8 cellular contexts compared by ENCODE assay signal in genomic region chr16:88505405-88506082, GRCh38.
DNase-seq lines count a peak whose midpoint lies in the region; ATAC-seq and TF ChIP-seq lines count a peak whose summit lies in the region.

No MANE protein-coding gene starts in this region.

- peak overlapping the region; percentile 18; the same call in 1 of the 2 replicates for H3K27ac ChIP-seq in RWPE1

- H3K36me3 Mint-ChIP-seq in activated naive CD4-positive, alpha-beta T cell treated with anti-CD3 and anti-CD28 coated beads, Interleukin-2, amount 10 ng/mL, durations not matched to agents 7 days and 5 days: no peaks in the 10 kb centered on the region

- H3K27ac Mint-ChIP-seq in activated naive CD4-positive, alpha-beta T cell treated with anti-CD3 and anti-CD28 coated beads, Interleukin-2, amount 10 ng/mL, durations not matched to agents 7 days and 5 days: no peak overlapping the region

- CTCF ChIA-PET in HEK293T (lab: Yijun Ruan, JAX) (interaction anchor here (1.0 to 1.6 kb wide), 2 partner anchors 12 to 40 kb away, joined by 3 to 4 read pairs; no protein-coding TSS in a partner anchor), RWPE1 (lab: Yijun Ruan, JAX) (interaction anchor here (0.7 to 1.3 kb wide), 2 partner anchors 12 to 17 kb away, joined by 3 read pairs; no protein-coding TSS in a partner anchor)
- CTCF ChIA-PET in activated naive CD4-positive, alpha-beta T cell treated with anti-CD3 and anti-CD28 coated beads, Interleukin-2, amount 10 ng/mL, durations not matched to agents 7 days and 5 days (lab: Charles Lee): no interaction called here

- H3K4me1 Mint-ChIP-seq in activated naive CD4-positive, alpha-beta T cell treated with anti-CD3 and anti-CD28 coated beads, Interleukin-2, amount 10 ng/mL, durations not matched to agents 7 days and 5 days: no peaks in the 10 kb centered on the region

- no peaks in the 10 kb centered on the region for H3K9me3 Mint-ChIP-seq in activated naive CD4-positive, alpha-beta T cell treated with anti-CD3 and anti-CD28 coated beads, Interleukin-2, amount 10 ng/mL, durations not matched to agents 7 days and 5 days

- no peaks in the 10 kb centered on the region for H3K27me3 Mint-ChIP-seq in activated naive CD4-positive, alpha-beta T cell treated with anti-CD3 and anti-CD28 coated beads, Interleukin-2, amount 10 ng/mL, durations not matched to agents 7 days and 5 days

- no peak for ATAC-seq in GM21576 (IDR thresholded peaks at IDR 0.05; ENCODE audit: unreplicated experiment)

- no peak overlapping the region for H3K4me3 Mint-ChIP-seq in activated naive CD4-positive, alpha-beta T cell treated with anti-CD3 and anti-CD28 coated beads, Interleukin-2, amount 10 ng/mL, durations not matched to agents 7 days and 5 days

- DNase-seq in 8988T (peak; percentile 100), HEK293T (ENCODE audit: extremely low spot score) (peak; percentile 71), RWPE1 (ENCODE audit: low spot score) (peak; percentile 36), kidney tubule cell (ENCODE audit: low spot score) (peak; percentile 76), midbrain (lab: John Stamatoyannopoulos, UW) (no peak)
- DNase-seq in activated naive CD4-positive, alpha-beta T cell treated with anti-CD3 and anti-CD28 coated beads, Interleukin-2, amount 10 ng/mL, durations not matched to agents 7 days and 5 days: peak; percentile 73
- peak; percentile 21 to 45 for DNase-seq in stimulated activated CD8-positive, alpha-beta memory T cell treated with anti-CD3 and anti-CD28 coated beads, Interleukin-15, amount 100 ng/mL, for 4 hours (ENCODE audit: low read depth in 2 of 2)

- TF ChIP-seq CTCF in RWPE1 (conservative IDR thresholded peaks at IDR 0.05; ENCODE audit: low read depth): 0 out of 2 replicates have a peak, but pooled peaks have one; percentile 12

- POLR2A ChIA-PET in HEK293T (lab: Yijun Ruan, JAX): interaction anchor here (1.3 kb wide), 1 partner anchor 65 kb away, joined by 4 read pairs; the partner anchor contains the start of gene ZC3H18
- POLR2A ChIA-PET in RWPE1 (lab: Yijun Ruan, JAX; ENCODE audit: low non-redundant PET): no interaction called here

TF ChIP-seq in HEK293T, 16 proteins besides CTCF, POLR2A, EP300 and RAD21:
- no peak for TF ChIP-seq ARNT (IDR thresholded peaks at IDR 0.05)
- no peak for TF ChIP-seq SUZ12 (IDR thresholded peaks at IDR 0.05)
- no peak for TF ChIP-seq SP1 (IDR thresholded peaks at IDR 0.05)
- no peak for TF ChIP-seq FOXM1 (IDR thresholded peaks at IDR 0.05; ENCODE audit: borderline replicate concordance)
- no peak for TF ChIP-seq ELF4 (IDR thresholded peaks at IDR 0.05)
- no peak for TF ChIP-seq PKNOX1 (IDR thresholded peaks at IDR 0.05)
- TF ChIP-seq CTBP1 (IDR thresholded peaks at IDR 0.05; ENCODE audit: borderline replicate concordance): no peak
- TF ChIP-seq HDGF (IDR thresholded peaks at IDR 0.05; ENCODE audit: borderline replicate concordance): no peak
- TF ChIP-seq TARDBP (IDR thresholded peaks at IDR 0.05): no peak
- TF ChIP-seq NFRKB (IDR thresholded peaks at IDR 0.05): no peak
- no peak for TF ChIP-seq FOXA1 (IDR thresholded peaks at IDR 0.05)
- no peak for TF ChIP-seq ZNF384 (IDR thresholded peaks at IDR 0.05)
- TF ChIP-seq FOXK2 (IDR thresholded peaks at IDR 0.05): no peak
